Comparison of ENCODE assay signal across 8 cellular contexts in the genomic region with DNA sequence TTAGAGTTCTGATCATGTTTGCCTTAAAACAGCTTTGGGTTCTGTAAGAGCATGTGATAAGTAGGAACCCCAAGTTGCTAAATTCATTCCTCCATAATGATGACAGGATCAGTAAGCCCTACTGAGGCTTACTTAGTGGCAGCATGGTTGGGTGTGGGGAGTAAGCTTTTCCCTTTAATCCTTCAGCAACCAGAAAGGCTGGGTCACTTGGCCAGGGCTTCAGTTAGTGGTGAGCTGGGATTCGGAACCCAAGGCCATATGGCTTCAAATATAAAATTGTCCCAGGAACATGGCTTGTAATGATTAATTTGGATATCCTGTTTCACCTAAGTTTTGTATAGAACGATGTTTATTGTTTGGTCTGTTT. TPM values are rescaled to one million over a fixed set of nuclear protein-coding genes. Genes with fewer than 3 reads are reported as not detected.
DNase-seq lines count a peak whose midpoint lies in the region; ATAC-seq and TF ChIP-seq lines count a peak whose summit lies in the region.

No MANE protein-coding gene starts in this region.

- no peaks in the 10 kb centered on the region for H4K20me1 ChIP-seq in IMR-90 (ENCODE audit: insufficient read depth, low read length)

- no TSS peak for BruUV-seq in IMR-90 (replicated peaks; lab: Mats Ljungman, UMichigan)

- no peaks in the 10 kb centered on the region for H3K36me3 ChIP-seq in IMR-90 (ENCODE audit: control insufficient read depth, insufficient read depth, low read length)
- no peaks in the 10 kb centered on the region for H3K36me3 ChIP-seq in body of pancreas (replicated peaks in 1 of 2; ENCODE audit: insufficient read depth in 1 of 2, low read depth in 2 of 2)
- no peaks in the 10 kb centered on the region for H3K36me3 ChIP-seq in thyroid gland

- peak; percentile 29 for ATAC-seq in GM21515 (IDR thresholded peaks at IDR 0.05; ENCODE audit: unreplicated experiment)
- ATAC-seq in IMR-90 (ENCODE audit: low read depth): peak; percentile 39
- no peak for ATAC-seq in body of pancreas

- peak overlapping the region; percentile 81 for H2AK9ac ChIP-seq in IMR-90 (replicated peaks; ENCODE audit: low read depth, low read length, poor library complexity)

- peak overlapping the region; percentile 90; the same call in 1 of the 2 replicates for H3K23ac ChIP-seq in IMR-90 (ENCODE audit: low read depth, low read length)

- peak overlapping the region; percentile 80; the same call in 1 of the 2 replicates for H3K4ac ChIP-seq in IMR-90 (ENCODE audit: low read depth, low read length)

- H2AFZ ChIP-seq in IMR-90 (replicated peaks; ENCODE audit: low read length, poor library complexity): peak overlapping the region; percentile 99

- H3K18ac ChIP-seq in IMR-90 (ENCODE audit: low read depth, low read length): peak overlapping the region; percentile 73; the same call in 1 of the 2 replicates

- CTCF ChIA-PET in IMR-90 (lab: Yijun Ruan, JAX): interaction anchor here (1.3 to 1.5 kb wide), 2 partner anchors 18 to 94 kb away, joined by 4 to 5 read pairs; no protein-coding TSS in a partner anchor

- H4K91ac ChIP-seq in IMR-90 (ENCODE audit: insufficient read depth, low read depth, low read length): peak overlapping the region; percentile 69

- no peak for TF ChIP-seq CTCF in IMR-90 (conservative IDR thresholded peaks at IDR 0.05; ENCODE audit: low read depth, low read length)
- no peak for TF ChIP-seq CTCF in body of pancreas (IDR thresholded peaks at IDR 0.05)
- no peak for TF ChIP-seq CTCF in thyroid gland (IDR thresholded peaks at IDR 0.05)

- DNase-seq in EL (peak; percentile 15), IMR-90 (no peak), body of pancreas (no peak), kidney tubule cell (ENCODE audit: low spot score) (peak; percentile 18), thyroid gland (no peak)
- DNase-seq in central memory CD4-positive, alpha-beta T cell: no peak
- DNase-seq in activated CD4-positive, CD25-positive, alpha-beta regulatory T cell treated with anti-CD3 and anti-CD28 coated beads, Interleukin-2, amount 50 U/mL, for 72 hours: no peak

- intact Hi-C loops in IMR-90 (cut with micrococcal nuclease) (no loop called here), body of pancreas (cut with DNase I) (no loop called here), thyroid gland (cut with DNase I) (no loop called here)

- peak overlapping the region; percentile 92 for H3K4me3 ChIP-seq in IMR-90 (ENCODE audit: insufficient read depth, low read depth, low read length)
- H3K4me3 ChIP-seq in body of pancreas: peak overlapping the region; percentile 76 to 98
- H3K4me3 ChIP-seq in thyroid gland (replicated peaks in 1 of 3): peak overlapping the region in 2 of 3 donors; percentile 65 to 73

- TF ChIP-seq RAD21 in IMR-90 (IDR thresholded peaks at IDR 0.05; ENCODE audit: low read length): no peak

- H3K9me1 ChIP-seq in IMR-90 (ENCODE audit: insufficient read depth, low read length): no peaks in the 10 kb centered on the region; the same call in 1 of the 2 replicates

- no CpG with 5 or more reads among the region's 2 CpGs for WGBS in IMR-90 (ENCODE audit: extremely low coverage in 2 of 2, insufficient read length in 1 of 2), 2 experiments
- 25 to 39% methylated on average over 2 of the region's 2 CpGs for WGBS in body of pancreas, 2 donors
- 70 to 86% methylated on average over 2 of the region's 2 CpGs for WGBS in thyroid gland, 2 donors

- H3K9ac ChIP-seq in IMR-90 (ENCODE audit: low read depth, low read length): peak overlapping the region; percentile 87

- in situ Hi-C loops in IMR-90 (cut with MboI; ENCODE audit: low sequenced_read_pairs): no loop called here

- peak overlapping the region; percentile 94 for H3K4me2 ChIP-seq in IMR-90 (ENCODE audit: low read depth, low read length)

- H4K5ac ChIP-seq in IMR-90 (ENCODE audit: low read depth, low read length): peak overlapping the region; percentile 97

- H4K8ac ChIP-seq in IMR-90 (ENCODE audit: low read depth in 2 of 2, low read length in 2 of 2): peak overlapping the region; percentile 96 to 100

- H2BK15ac ChIP-seq in IMR-90 (ENCODE audit: low read depth, low read length): peak overlapping the region; percentile 45; the same call in 1 of the 3 replicates

- H3K27ac ChIP-seq in IMR-90 (ENCODE audit: insufficient read depth, low read length) (no peak overlapping the region), body of pancreas (peak overlapping the region in 3 of 4 donors; percentile 63 to 87 (median 82)), thyroid gland (peak overlapping the region in 1 of 3 donors; percentile 64)

- H3K56ac ChIP-seq in IMR-90 (ENCODE audit: extremely low read depth, insufficient read depth, low read length): peak overlapping the region; percentile 82

- H2BK120ac ChIP-seq in IMR-90 (ENCODE audit: low read depth, low read length): peak overlapping the region; percentile 56; the same call in 1 of the 2 replicates

- no peak overlapping the region for H2AK5ac ChIP-seq in IMR-90 (ENCODE audit: low read depth, low read length)

- H2BK20ac ChIP-seq in IMR-90 (ENCODE audit: low read depth, low read length): no peak overlapping the region

- H2BK5ac ChIP-seq in IMR-90 (ENCODE audit: low read depth, low read length, poor library complexity, severe bottlenecking): peak overlapping the region; percentile 48

- dilution Hi-C loops in IMR-90 (cut with HindIII; ENCODE audit: low sequenced_read_pairs, unreplicated experiment): no loop called here

- H3K27me3 ChIP-seq in IMR-90 (ENCODE audit: control insufficient read depth, insufficient read depth, low read length) (peaks cover 2% of the 10 kb centered on the region), body of pancreas (no peaks in the 10 kb centered on the region), thyroid gland (no peaks in the 10 kb centered on the region)

- H3K14ac ChIP-seq in IMR-90 (replicated peaks; ENCODE audit: low read depth, low read length): peak overlapping the region; percentile 91

- peaks cover 10 to 14% of the 10 kb centered on the region in 2 experiments for H3K79me1 ChIP-seq in IMR-90 (ENCODE audit: low read depth in 1 of 2, low read length in 2 of 2)

- POLR2A ChIA-PET in IMR-90 (lab: Charles Lee; ENCODE audit: unreplicated experiment): interaction anchor here (0.7 kb wide), 1 partner anchor 60 kb away, joined by 3 read pairs; no protein-coding TSS in a partner anchor

- H3K9me3 ChIP-seq in IMR-90 (ENCODE audit: control insufficient read depth, insufficient read depth, low read length) (no peaks in the 10 kb centered on the region), body of pancreas (no peaks in the 10 kb centered on the region), thyroid gland (no peaks in the 10 kb centered on the region)

- TF ChIP-seq POLR2A in IMR-90 (IDR thresholded peaks at IDR 0.05; ENCODE audit: low read depth, low read length): no peak
- no peak for TF ChIP-seq POLR2A in body of pancreas (IDR thresholded peaks at IDR 0.05)
- no peak for TF ChIP-seq POLR2A in thyroid gland (IDR thresholded peaks at IDR 0.05)

- H3K4me1 ChIP-seq in IMR-90 (ENCODE audit: control insufficient read depth, insufficient read depth, low read length) (peaks cover 1% of the 10 kb centered on the region; the same call in 1 of the 2 replicates), body of pancreas (peaks cover 11% of the 10 kb centered on the region), thyroid gland (peaks cover 4 to 6% of the 10 kb centered on the region in 2 donors)

TF ChIP-seq in IMR-90, 13 proteins besides CTCF, POLR2A, EP300 and RAD21:
- TF ChIP-seq MXI1 (IDR thresholded peaks at IDR 0.05; ENCODE audit: borderline replicate concordance, low read depth, low read length): no peak
- TF ChIP-seq FOS (IDR thresholded peaks at IDR 0.05; ENCODE audit: low read depth, low read length): no peak
- TF ChIP-seq, protein P1, sequence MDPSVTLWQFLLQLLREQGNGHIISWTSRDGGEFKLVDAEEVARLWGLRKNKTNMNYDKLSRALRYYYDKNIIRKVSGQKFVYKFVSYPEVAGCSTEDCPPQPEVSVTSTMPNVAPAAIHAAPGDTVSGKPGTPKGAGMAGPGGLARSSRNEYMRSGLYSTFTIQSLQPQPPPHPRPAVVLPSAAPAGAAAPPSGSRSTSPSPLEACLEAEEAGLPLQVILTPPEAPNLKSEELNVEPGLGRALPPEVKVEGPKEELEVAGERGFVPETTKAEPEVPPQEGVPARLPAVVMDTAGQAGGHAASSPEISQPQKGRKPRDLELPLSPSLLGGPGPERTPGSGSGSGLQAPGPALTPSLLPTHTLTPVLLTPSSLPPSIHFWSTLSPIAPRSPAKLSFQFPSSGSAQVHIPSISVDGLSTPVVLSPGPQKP (IDR thresholded peaks at IDR 0.05; ENCODE audit: borderline replicate concordance, low read depth, low read length): no peak
- no peak for TF ChIP-seq BHLHE40 (IDR thresholded peaks at IDR 0.05; ENCODE audit: low read depth, low read length)
- no peak for TF ChIP-seq SMC3 (IDR thresholded peaks at IDR 0.05; ENCODE audit: low read depth, low read length)
- TF ChIP-seq MAZ (IDR thresholded peaks at IDR 0.05; ENCODE audit: borderline replicate concordance, low read depth, low read length): no peak
- TF ChIP-seq RFX5 (IDR thresholded peaks at IDR 0.05; ENCODE audit: low read depth, low read length): no peak
- TF ChIP-seq CEBPB (IDR thresholded peaks at IDR 0.05; ENCODE audit: low read depth, low read length): no peak
- TF ChIP-seq, protein P2, sequence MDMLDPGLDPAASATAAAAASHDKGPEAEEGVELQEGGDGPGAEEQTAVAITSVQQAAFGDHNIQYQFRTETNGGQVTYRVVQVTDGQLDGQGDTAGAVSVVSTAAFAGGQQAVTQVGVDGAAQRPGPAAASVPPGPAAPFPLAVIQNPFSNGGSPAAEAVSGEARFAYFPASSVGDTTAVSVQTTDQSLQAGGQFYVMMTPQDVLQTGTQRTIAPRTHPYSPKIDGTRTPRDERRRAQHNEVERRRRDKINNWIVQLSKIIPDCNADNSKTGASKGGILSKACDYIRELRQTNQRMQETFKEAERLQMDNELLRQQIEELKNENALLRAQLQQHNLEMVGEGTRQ (IDR thresholded peaks at IDR 0.05; ENCODE audit: low read depth, low read length): no peak
- TF ChIP-seq CHD1 (IDR thresholded peaks at IDR 0.05; ENCODE audit: low read depth, low read length): no peak
- no peak for TF ChIP-seq RCOR1 (IDR thresholded peaks at IDR 0.05; ENCODE audit: insufficient replicate concordance, low read length)
- no peak for TF ChIP-seq MAFK (IDR thresholded peaks at IDR 0.05; ENCODE audit: low read depth, low read length)

RNA-seq across cellular contexts. Expression of a gene that starts 0.8 kb away (rescaled TPM):
- total RNA-seq in IMR-90 (2012; rRNA removed): 5.0 and 5.4 TPM in 2 replicates
- 5.2 and 5.3 TPM in 2 replicates for polyA plus RNA-seq in IMR-90 (2012; rRNA removed)
- polyA plus RNA-seq in IMR-90 (2012; cell fraction: cytosol; rRNA removed): 2.4 and 2.7 TPM in 2 replicates
- 1.4 and 2.9 TPM in 2 replicates for polyA plus RNA-seq in IMR-90 (2012; cell fraction: nucleus; rRNA removed; ENCODE audit: low replicate concordance)
- total RNA-seq in body of pancreas: 1 to 10 TPM; 2.6 to 3.6 TPM
- 1 to 10 TPM; 1.5 to 5.8 (median 3.4) TPM for total RNA-seq in thyroid gland

Comparison
In these comparisons a context has a peak if more than half of its experiments do, and no peak if none do; other contexts are left out.
1. DNase-seq: peak in EL (single experiment) and kidney tubule cell (single experiment); none in IMR-90 (single experiment), body of pancreas (0 of 4), thyroid gland (0 of 2), central memory CD4-positive, alpha-beta T cell (single experiment) and activated CD4-positive, CD25-positive, alpha-beta regulatory T cell treated with anti-CD3 and anti-CD28 coated beads, Interleukin-2, amount 50 U/mL, for 72 hours (single experiment).
2. Peak in every context shown above with its lines, with median percentiles within 50 percentile points of each other: H3K4me3 ChIP-seq.